12 cellular contexts compared by ENCODE assay signal in the genomic region with DNA sequence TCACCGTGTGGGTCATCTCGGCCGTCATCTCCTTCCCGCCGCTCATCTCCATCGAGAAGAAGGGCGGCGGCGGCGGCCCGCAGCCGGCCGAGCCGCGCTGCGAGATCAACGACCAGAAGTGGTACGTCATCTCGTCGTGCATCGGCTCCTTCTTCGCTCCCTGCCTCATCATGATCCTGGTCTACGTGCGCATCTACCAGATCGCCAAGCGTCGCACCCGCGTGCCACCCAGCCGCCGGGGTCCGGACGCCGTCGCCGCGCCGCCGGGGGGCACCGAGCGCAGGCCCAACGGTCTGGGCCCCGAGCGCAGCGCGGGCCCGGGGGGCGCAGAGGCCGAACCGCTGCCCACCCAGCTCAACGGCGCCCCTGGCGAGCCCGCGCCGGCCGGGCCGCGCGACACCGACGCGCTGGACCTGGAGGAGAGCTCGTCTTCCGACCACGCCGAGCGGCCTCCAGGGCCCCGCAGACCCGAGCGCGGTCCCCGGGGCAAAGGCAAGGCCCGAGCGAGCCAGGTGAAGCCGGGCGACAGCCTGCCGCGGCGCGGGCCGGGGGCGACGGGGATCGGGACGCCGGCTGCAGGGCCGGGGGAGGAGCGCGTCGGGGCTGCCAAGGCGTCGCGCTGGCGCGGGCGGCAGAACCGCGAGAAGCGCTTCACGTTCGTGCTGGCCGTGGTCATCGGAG. TPM values are rescaled to one million over a fixed set of nuclear protein-coding genes. Genes with fewer than 3 reads are reported as not detected.
DNase-seq lines count a peak whose midpoint lies in the region; ATAC-seq, FAIRE-seq and TF ChIP-seq lines count a peak whose summit lies in the region.
"Had no signal": no experiment of that assay in that cellular context is flagged by ENCODE, and none has a peak within 500 bp of the region (broad histone marks: within the 10 kb centered on the region; RNA-seq: fewer than 3 reads in every experiment).

No MANE protein-coding gene starts in this region.

- no peaks in the 10 kb centered on the region for H3K36me3 Mint-ChIP-seq in activated T-cell treated with anti-CD3 and anti-CD28 coated beads, Interleukin-2, amount 50 U/mL, for 4 hours (ENCODE audit: insufficient read depth)
- H3K36me3 Mint-ChIP-seq in activated T-cell treated with anti-CD3 and anti-CD28 coated beads, Interleukin-2, amount 50 U/mL, for 24 hours (ENCODE audit: low read depth), result no peaks in the 10 kb centered on the region
- H3K36me3 Mint-ChIP-seq in astrocyte (ENCODE audit: low read depth, unreplicated experiment), result peaks cover 2% of the 10 kb centered on the region
- H3K36me3 Mint-ChIP-seq in stimulated activated naive B cell treated with anti-CD40 and anti-IgM and Interleukin-4, amounts not matched to agents 10 μg/mL and 1 μg/mL and 100 μg/mL, for 72 hours, result peaks cover 8 to 9% of the 10 kb centered on the region in 2 donors
- peaks cover 3% of the 10 kb centered on the region for H3K36me3 Mint-ChIP-seq in activated CD4-positive, alpha-beta memory T cell treated with anti-CD3 and anti-CD28 coated beads for 36 hours

- DNase-seq in activated T-cell treated with anti-CD3 and anti-CD28 coated beads, Interleukin-2, amount 50 U/mL, for 4 hours, result no peak
- no peak for DNase-seq in activated T-cell treated with anti-CD3 and anti-CD28 coated beads, Interleukin-2, amount 50 U/mL, for 24 hours
- no peak for DNase-seq in astrocyte (ENCODE audit: low read depth)
- DNase-seq in lower lobe of right lung, result no peak
- DNase-seq in stimulated activated naive B cell treated with anti-CD40 and anti-IgM and Interleukin-4, amounts not matched to agents 10 μg/mL and 1 μg/mL and 100 μg/mL, for 72 hours, result no peak
- DNase-seq in activated CD4-positive, alpha-beta memory T cell treated with anti-CD3 and anti-CD28 coated beads for 36 hours, result no peak
- DNase-seq in Peyer's patch, result no peak
- no peak for DNase-seq in psoas muscle
- DNase-seq: NCI-H345, T-helper 9 cell had no signal

- H3K4me3 ChIP-seq in astrocyte (ENCODE audit: insufficient read depth, low read depth, low read length) (no peak overlapping the region), lower lobe of right lung (peak overlapping the region; percentile 59), Peyer's patch (peak overlapping the region in 1 of 4 donors; percentile 55), psoas muscle (no peak overlapping the region)

- no peak overlapping the region for H3K27ac Mint-ChIP-seq in activated T-cell treated with anti-CD3 and anti-CD28 coated beads, Interleukin-2, amount 50 U/mL, for 24 hours
- no peak overlapping the region for H3K27ac Mint-ChIP-seq in astrocyte (ENCODE audit: unreplicated experiment)
- no peak overlapping the region for H3K27ac Mint-ChIP-seq in stimulated activated naive B cell treated with anti-CD40 and anti-IgM and Interleukin-4, amounts not matched to agents 10 μg/mL and 1 μg/mL and 100 μg/mL, for 72 hours
- H3K27ac Mint-ChIP-seq in activated CD4-positive, alpha-beta memory T cell treated with anti-CD3 and anti-CD28 coated beads for 36 hours, result no peak overlapping the region

- no peak overlapping the region for H3K4me2 ChIP-seq in astrocyte (ENCODE audit: low read length)

- H2AFZ ChIP-seq in astrocyte (ENCODE audit: low read depth, low read length), result peak overlapping the region; percentile 45

- H3K27me3 ChIP-seq in astrocyte (ENCODE audit: insufficient read depth, low read length) (peaks cover 54% of the 10 kb centered on the region), lower lobe of right lung (ENCODE audit: low read depth) (peaks cover 58% of the 10 kb centered on the region), Peyer's patch (no peaks in the 10 kb centered on the region), psoas muscle (ENCODE audit: insufficient read depth in 3 of 3, low read length in 2 of 3) (peaks cover 0 to 62% (median 12%) of the 10 kb centered on the region in 3 donors)

- no peak for TF ChIP-seq CTCF in astrocyte (IDR thresholded peaks at IDR 0.05; ENCODE audit: insufficient read depth, low read depth, low read length)
- no peak for TF ChIP-seq CTCF in lower lobe of right lung (IDR thresholded peaks at IDR 0.05)
- TF ChIP-seq CTCF in Peyer's patch (IDR thresholded peaks at IDR 0.05), result no peak
- no peak for TF ChIP-seq CTCF in psoas muscle (IDR thresholded peaks at IDR 0.05)

- peaks cover 16% of the 10 kb centered on the region for H3K4me1 Mint-ChIP-seq in activated T-cell treated with anti-CD3 and anti-CD28 coated beads, Interleukin-2, amount 50 U/mL, for 4 hours (ENCODE audit: low read depth)
- peaks cover 18% of the 10 kb centered on the region for H3K4me1 Mint-ChIP-seq in activated T-cell treated with anti-CD3 and anti-CD28 coated beads, Interleukin-2, amount 50 U/mL, for 24 hours (ENCODE audit: low read depth)
- peaks cover 2% of the 10 kb centered on the region for H3K4me1 Mint-ChIP-seq in astrocyte (ENCODE audit: low read depth, unreplicated experiment)
- peaks cover 10 to 33% of the 10 kb centered on the region in 2 donors for H3K4me1 Mint-ChIP-seq in stimulated activated naive B cell treated with anti-CD40 and anti-IgM and Interleukin-4, amounts not matched to agents 10 μg/mL and 1 μg/mL and 100 μg/mL, for 72 hours
- peaks cover 11% of the 10 kb centered on the region for H3K4me1 Mint-ChIP-seq in activated CD4-positive, alpha-beta memory T cell treated with anti-CD3 and anti-CD28 coated beads for 36 hours (ENCODE audit: low read depth)

- no peak for ATAC-seq in activated T-cell treated with anti-CD3 and anti-CD28 coated beads, Interleukin-2, amount 50 U/mL, for 4 hours
- ATAC-seq in lower lobe of right lung, result no peak
- ATAC-seq in stimulated activated naive B cell treated with anti-CD40 and anti-IgM and Interleukin-4, amounts not matched to agents 10 μg/mL and 1 μg/mL and 100 μg/mL, for 72 hours (replicated peaks), result no peak
- ATAC-seq in psoas muscle, result no peak
- ATAC-seq: Panc1 had no signal

- no peak for FAIRE-seq in astrocyte (lab: Jason Lieb, UNC)

- POLR2A ChIA-PET in activated CD4-positive, alpha-beta memory T cell treated with anti-CD3 and anti-CD28 coated beads for 36 hours (lab: Charles Lee), result no interaction called here

- no peak for TF ChIP-seq POLR2A in Peyer's patch (IDR thresholded peaks at IDR 0.05)

- H3K27ac ChIP-seq in astrocyte (ENCODE audit: low read depth, low read length) (no peak overlapping the region), lower lobe of right lung (no peak overlapping the region), Peyer's patch (no peak overlapping the region), psoas muscle (no peak overlapping the region)

- no peak overlapping the region for H3K9ac ChIP-seq in astrocyte (ENCODE audit: low read length)

- 16 to 28% (median 26%) methylated on average over 81 to 104 of the region's 104 CpGs for WGBS in psoas muscle, 3 donors

- H3K4me1 ChIP-seq in astrocyte (ENCODE audit: insufficient read depth, low read length), result peaks cover 16% of the 10 kb centered on the region
- H3K4me1 ChIP-seq in lower lobe of right lung, result peaks cover 24% of the 10 kb centered on the region
- H3K4me1 ChIP-seq in Peyer's patch, result peaks cover 0 to 28% (median 12%) of the 10 kb centered on the region in 4 donors
- H3K4me1 ChIP-seq in psoas muscle, result peaks cover 16% of the 10 kb centered on the region

- H3K9me3 ChIP-seq in astrocyte (ENCODE audit: insufficient read depth, low read depth, low read length) (peaks cover 7% of the 10 kb centered on the region), lower lobe of right lung (no peaks in the 10 kb centered on the region), Peyer's patch (no peaks in the 10 kb centered on the region), psoas muscle (no peaks in the 10 kb centered on the region)

- H4K20me1 ChIP-seq in astrocyte (ENCODE audit: insufficient read depth, low read length), result no peaks in the 10 kb centered on the region

- no peaks in the 10 kb centered on the region for H3K36me3 ChIP-seq in astrocyte (ENCODE audit: insufficient read depth, low read length)
- H3K36me3 ChIP-seq in lower lobe of right lung, result no peaks in the 10 kb centered on the region
- no peaks in the 10 kb centered on the region for H3K36me3 ChIP-seq in Peyer's patch
- H3K36me3 ChIP-seq in psoas muscle (ENCODE audit: insufficient read depth in 1 of 2, low read depth in 1 of 2), result no peaks in the 10 kb centered on the region

- H3K27me3 Mint-ChIP-seq in activated T-cell treated with anti-CD3 and anti-CD28 coated beads, Interleukin-2, amount 50 U/mL, for 4 hours (ENCODE audit: low read depth), result peaks cover 63% of the 10 kb centered on the region
- peaks cover 58% of the 10 kb centered on the region for H3K27me3 Mint-ChIP-seq in activated T-cell treated with anti-CD3 and anti-CD28 coated beads, Interleukin-2, amount 50 U/mL, for 24 hours
- peaks cover 58% of the 10 kb centered on the region for H3K27me3 Mint-ChIP-seq in astrocyte (ENCODE audit: low read depth, unreplicated experiment)
- peaks cover 66 to 82% of the 10 kb centered on the region in 2 donors for H3K27me3 Mint-ChIP-seq in stimulated activated naive B cell treated with anti-CD40 and anti-IgM and Interleukin-4, amounts not matched to agents 10 μg/mL and 1 μg/mL and 100 μg/mL, for 72 hours
- H3K27me3 Mint-ChIP-seq in activated CD4-positive, alpha-beta memory T cell treated with anti-CD3 and anti-CD28 coated beads for 36 hours, result peaks cover 44% of the 10 kb centered on the region

- CTCF ChIA-PET in activated CD4-positive, alpha-beta memory T cell treated with anti-CD3 and anti-CD28 coated beads for 36 hours (lab: Charles Lee), result interaction anchor here (1.5 kb wide), 1 partner anchor 520 kb away, joined by 3 read pairs; no protein-coding TSS in a partner anchor

- peak overlapping the region; percentile 31 for H3K4me3 Mint-ChIP-seq in activated T-cell treated with anti-CD3 and anti-CD28 coated beads, Interleukin-2, amount 50 U/mL, for 4 hours
- H3K4me3 Mint-ChIP-seq in activated T-cell treated with anti-CD3 and anti-CD28 coated beads, Interleukin-2, amount 50 U/mL, for 24 hours, result no peak overlapping the region
- no peak overlapping the region for H3K4me3 Mint-ChIP-seq in astrocyte (ENCODE audit: unreplicated experiment)
- peak overlapping the region; percentile 21 to 66 for H3K4me3 Mint-ChIP-seq in stimulated activated naive B cell treated with anti-CD40 and anti-IgM and Interleukin-4, amounts not matched to agents 10 μg/mL and 1 μg/mL and 100 μg/mL, for 72 hours
- H3K4me3 Mint-ChIP-seq in activated CD4-positive, alpha-beta memory T cell treated with anti-CD3 and anti-CD28 coated beads for 36 hours, result no peak overlapping the region

- intact Hi-C loops in lower lobe of right lung (cut with DNase I) (no loop called here), psoas muscle (cut with DNase I) (loop anchor here (5.0 kb wide), 3 partner anchors 129 to 519 kb away; no protein-coding TSS in a partner anchor)
- intact Hi-C loops in activated CD4-positive, alpha-beta memory T cell treated with anti-CD3 and anti-CD28 coated beads for 36 hours (cut with micrococcal nuclease), result loop anchor here (5.0 to 10.0 kb wide), 2 partner anchors 331 to 1056 kb away; no protein-coding TSS in a partner anchor

- H3K9me3 Mint-ChIP-seq in activated T-cell treated with anti-CD3 and anti-CD28 coated beads, Interleukin-2, amount 50 U/mL, for 4 hours, result no peaks in the 10 kb centered on the region
- no peaks in the 10 kb centered on the region for H3K9me3 Mint-ChIP-seq in activated T-cell treated with anti-CD3 and anti-CD28 coated beads, Interleukin-2, amount 50 U/mL, for 24 hours
- H3K9me3 Mint-ChIP-seq in astrocyte (ENCODE audit: unreplicated experiment), result peaks cover 15% of the 10 kb centered on the region
- peaks cover 5 to 6% of the 10 kb centered on the region in 2 donors for H3K9me3 Mint-ChIP-seq in stimulated activated naive B cell treated with anti-CD40 and anti-IgM and Interleukin-4, amounts not matched to agents 10 μg/mL and 1 μg/mL and 100 μg/mL, for 72 hours
- no peaks in the 10 kb centered on the region for H3K9me3 Mint-ChIP-seq in activated CD4-positive, alpha-beta memory T cell treated with anti-CD3 and anti-CD28 coated beads for 36 hours

- no peaks in the 10 kb centered on the region for H3K79me2 ChIP-seq in astrocyte (ENCODE audit: insufficient read depth, low read length)

RNA-seq across cellular contexts. Expression of gene ADRA2A, which starts 1.8 kb away (rescaled TPM):
- under 1 TPM; 0.05 to 0.10 (median 0.05) TPM for total RNA-seq in activated T-cell treated with anti-CD3 and anti-CD28 coated beads, Interleukin-2, amount 50 U/mL, for 4 hours
- total RNA-seq in astrocyte (1.2 and 1.5 TPM in 2 replicates), lower lobe of right lung (3.8 TPM), Peyer's patch (10 to 100 TPM in 1 of 4 donors, 1 to 10 TPM in 2, not detected in 1; 4.6 to 11.6 (median 5.6) TPM), psoas muscle (under 1 TPM; 0.30 to 0.48 (median 0.46) TPM)
- total RNA-seq in activated CD4-positive, alpha-beta memory T cell treated with anti-CD3 and anti-CD28 coated beads for 36 hours, result not detected
- 10 to 100 TPM in 1 of 3 donors, under 1 TPM in 2; 0.12 to 17.2 (median 0.15) TPM for polyA plus RNA-seq in psoas muscle
- polyA plus RNA-seq: AG04450 had no signal

Comparison
In these comparisons a context has a peak if more than half of its experiments do, and no peak if none do; other contexts are left out.
1. H3K4me3 Mint-ChIP-seq: peak in activated T-cell treated with anti-CD3 and anti-CD28 coated beads, Interleukin-2, amount 50 U/mL, for 4 hours (single experiment) and stimulated activated naive B cell treated with anti-CD40 and anti-IgM and Interleukin-4, amounts not matched to agents 10 μg/mL and 1 μg/mL and 100 μg/mL, for 72 hours (2 of 2); none in activated T-cell treated with anti-CD3 and anti-CD28 coated beads, Interleukin-2, amount 50 U/mL, for 24 hours (single experiment), astrocyte (single experiment) and activated CD4-positive, alpha-beta memory T cell treated with anti-CD3 and anti-CD28 coated beads for 36 hours (single experiment).